8 cellular contexts compared by ENCODE assay signal in the genomic region with DNA sequence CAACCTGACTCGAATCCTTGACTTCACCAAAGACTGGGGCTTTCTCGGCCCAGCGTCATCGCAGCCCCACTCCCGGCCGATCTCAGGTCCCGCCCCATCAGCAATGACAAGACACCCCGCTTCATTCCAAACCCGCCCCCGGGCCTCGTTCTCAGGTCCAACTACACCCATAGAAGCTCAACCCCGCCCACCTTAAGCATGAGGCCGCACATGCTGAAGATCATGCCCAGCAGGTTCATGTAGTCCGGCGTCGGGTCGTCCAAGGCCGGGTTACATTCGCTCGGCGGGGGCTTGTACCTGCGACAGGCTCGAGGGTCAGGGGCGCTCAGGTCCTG. TPM values are rescaled to one million over a fixed set of nuclear protein-coding genes. Genes with fewer than 3 reads are reported as not detected.
DNase-seq lines count a peak whose midpoint lies in the region; ATAC-seq, FAIRE-seq and TF ChIP-seq lines count a peak whose summit lies in the region.

No MANE protein-coding gene starts in this region.

- H3K4me1 ChIP-seq in BLaER1, result peaks cover 52% of the 10 kb centered on the region
- peaks cover 0 to 28% (median 12%) of the 10 kb centered on the region in 4 donors for H3K4me1 ChIP-seq in right lobe of liver

- peak overlapping the region; percentile 96 for H3K27ac ChIP-seq in BLaER1
- peak overlapping the region; percentile 99 for H3K27ac ChIP-seq in cingulate gyrus (ENCODE audit: low read depth, low read length)
- H3K27ac ChIP-seq in right lobe of liver, result peak overlapping the region; percentile 86 to 96 (median 93)

- H3K4me3 ChIP-seq in BLaER1 (peak overlapping the region; percentile 90), right lobe of liver (peak overlapping the region; percentile 55 to 83 (median 63))

- H3K4me2 ChIP-seq in BLaER1, result peak overlapping the region; percentile 88

- peak overlapping the region; percentile 94 for H3K9ac ChIP-seq in BLaER1

- H3K27me3 ChIP-seq in BLaER1, result no peaks in the 10 kb centered on the region
- no peaks in the 10 kb centered on the region for H3K27me3 ChIP-seq in right lobe of liver

- no peaks in the 10 kb centered on the region for H3K9me3 ChIP-seq in BLaER1
- no peaks in the 10 kb centered on the region for H3K9me3 ChIP-seq in right lobe of liver

- FAIRE-seq in HTR-8/SVneo (lab: Jason Lieb, UNC), result peak; percentile 16

- intact Hi-C loops in right lobe of liver (cut with DNase I), result loop anchor here in 1 of 2 donors (10.0 kb wide), 1 partner anchor 104 kb away; no protein-coding TSS in a partner anchor

- H3K36me3 ChIP-seq in BLaER1 (peaks cover 34% of the 10 kb centered on the region), right lobe of liver (peaks cover 0 to 12% (median 1%) of the 10 kb centered on the region in 4 donors)

- DNase-seq in HTR-8/SVneo (ENCODE audit: insufficient read length, low spot score), result peak; percentile 33
- DNase-seq in activated CD4-positive, alpha-beta T cell treated with anti-CD3 and anti-CD28 coated beads for 4 hours, result peak; percentile 70 to 74
- DNase-seq in right lobe of liver, result peak in 2 of 3 donors; percentile 65 to 68
- DNase-seq in stimulated activated CD4-positive, alpha-beta T cell treated with anti-CD3 and anti-CD28 coated beads, Interleukin-4, amount 100 ng/mL, for 24 hours, result peak; percentile 75
- DNase-seq in NK-92 (lab: John Stamatoyannopoulos, UW; ENCODE audit: unreplicated experiment), result no peak

- 0% methylated on average over 21 of the region's 24 CpGs for WGBS in right lobe of liver (ENCODE audit: insufficient coverage, low coverage, low lambda C conversion rate, missing lambda C conversion rate)

- H4K20me1 ChIP-seq in BLaER1, result peaks cover 21% of the 10 kb centered on the region

- ATAC-seq in right lobe of liver, result peak; percentile 4 to 24 (median 10)
- no peak for ATAC-seq in HG03135 (IDR thresholded peaks at IDR 0.05; ENCODE audit: unreplicated experiment)

- TF ChIP-seq CTCF in right lobe of liver (IDR thresholded peaks at IDR 0.05), result no peak

- peak; percentile 16 for TF ChIP-seq POLR2A in right lobe of liver (IDR thresholded peaks at IDR 0.05)

RNA-seq across cellular contexts. Expression of gene WDR83, which starts 2.3 kb away (rescaled TPM):
- 1 to 10 TPM; 2.5 to 6.2 (median 4.2) TPM for total RNA-seq in right lobe of liver

RNA-seq across cellular contexts. Expression of gene MAN2B1, which starts 2.4 kb away (rescaled TPM):
- 10 to 100 TPM; 32.7 to 76.5 (median 53.6) TPM for total RNA-seq in right lobe of liver

RNA-seq across cellular contexts. Expression of gene DHPS, which starts 12.8 kb away (rescaled TPM):
- 10 to 100 TPM; 29.5 to 60.5 (median 45.8) TPM for total RNA-seq in right lobe of liver

RNA-seq across cellular contexts. Expression of gene GNG14, which starts 18.9 kb away (rescaled TPM):
- total RNA-seq in right lobe of liver, result not detected

RNA-seq across cellular contexts. Expression of gene FBXW9, which starts 27.5 kb away (rescaled TPM):
- total RNA-seq in right lobe of liver, result 1 to 10 TPM; 1.6 to 4.9 (median 2.6) TPM
